Comparison of ENCODE assay signal across 33 cellular contexts in genomic region chr15:84780492-84780891, GRCh38.
"Had no signal": no experiment of that assay in that cellular context is flagged by ENCODE, and none has a peak within 500 bp of the region (broad histone marks: within the 10 kb centered on the region; RNA-seq: fewer than 3 reads in every experiment).

No MANE protein-coding gene starts in this region.

- H3K9me3 Mint-ChIP-seq: activated B cell treated with CpG ODN at 0.5 μM for 24 hours; activated CD4-positive, alpha-beta memory T cell treated with anti-CD3 and anti-CD28 coated beads for 36 hours; activated CD4-positive, alpha-beta T cell treated with anti-CD3 and anti-CD28 coated beads, Interleukin-2, amount 10 ng/mL, durations not matched to agents 24 days and 14 days; activated CD8-positive, alpha-beta T cell treated with anti-CD3 and anti-CD28 coated beads for 36 hours; activated naive CD4-positive, alpha-beta T cell treated with anti-CD3 and anti-CD28 coated beads for 36 hours; activated naive CD4-positive, alpha-beta T cell treated with anti-CD3 and anti-CD28 coated beads, Interleukin-2, amount 50 U/mL, for 72 hours; activated naive CD8-positive, alpha-beta T cell treated with anti-CD3 and anti-CD28 coated beads for 36 hours; activated T-cell treated with anti-CD3 and anti-CD28 coated beads, Interleukin-2, amount 50 U/mL, for 4 hours; activated T-cell treated with anti-CD3 and anti-CD28 coated beads, Interleukin-2, amount 50 U/mL, for 72 hours; activated T-helper 1 cell treated with anti-CD3 and anti-CD28 coated beads, Interleukin-12 subunit alpha, Interleukin-12 subunit beta, Interleukin-2, Interleukin-4 antibody, amounts not matched to agents 30 ng/mL and 10 ng/mL and 1 ng/mL, durations not matched to agents 14 hours and 24 hours and 36 hours; activated T-helper 17 cell treated with anti-CD3 and anti-CD28 coated beads, Interleukin-2, amount 50 U/mL, for 72 hours; T-helper 1 cell treated with Interleukin-12 subunit alpha and Interleukin-12 subunit beta and Interleukin-4 antibody, amounts not matched to agents 30 μg/mL and 1 μg/mL, for 36 hours; T-helper 2 cell treated with Interferon-gamma antibody and Interleukin-4, amounts not matched to agents 5 μg/mL and 100 μg/mL, for 36 hours had no signal

- H3K4me1 ChIP-seq: breast epithelium had no signal

- H3K27ac Mint-ChIP-seq: activated CD4-positive, alpha-beta memory T cell treated with anti-CD3 and anti-CD28 coated beads for 36 hours; activated naive CD4-positive, alpha-beta T cell treated with anti-CD3 and anti-CD28 coated beads for 36 hours; activated naive CD8-positive, alpha-beta T cell treated with anti-CD3 and anti-CD28 coated beads for 36 hours; activated T-helper 1 cell treated with anti-CD3 and anti-CD28 coated beads, Interleukin-12 subunit alpha, Interleukin-12 subunit beta, Interleukin-2, Interleukin-4 antibody, amounts not matched to agents 30 ng/mL and 10 ng/mL and 1 ng/mL, durations not matched to agents 14 hours and 24 hours and 36 hours; activated T-helper 17 cell treated with anti-CD3 and anti-CD28 coated beads, Interleukin-2, amount 50 U/mL, for 72 hours; T-helper 1 cell treated with Interleukin-12 subunit alpha and Interleukin-12 subunit beta and Interleukin-4 antibody, amounts not matched to agents 30 μg/mL and 1 μg/mL, for 36 hours; T-helper 2 cell treated with Interferon-gamma antibody and Interleukin-4, amounts not matched to agents 5 μg/mL and 100 μg/mL, for 36 hours had no signal

- H3K27me3 Mint-ChIP-seq: activated B cell treated with CpG ODN at 0.5 μM for 24 hours; activated CD4-positive, alpha-beta memory T cell treated with anti-CD3 and anti-CD28 coated beads for 36 hours; activated CD4-positive, alpha-beta T cell treated with anti-CD3 and anti-CD28 coated beads, Interleukin-2, amount 10 ng/mL, durations not matched to agents 24 days and 14 days; activated CD8-positive, alpha-beta T cell treated with anti-CD3 and anti-CD28 coated beads for 36 hours; activated naive CD8-positive, alpha-beta T cell treated with anti-CD3 and anti-CD28 coated beads for 36 hours; activated T-helper 17 cell treated with anti-CD3 and anti-CD28 coated beads, Interleukin-2, amount 50 U/mL, for 72 hours had no signal

- H3K9me3 ChIP-seq: adrenal gland, body of pancreas, breast epithelium had no signal

- H3K4me3 Mint-ChIP-seq: activated B cell treated with CpG ODN at 0.5 μM for 24 hours; activated CD4-positive, alpha-beta memory T cell treated with anti-CD3 and anti-CD28 coated beads for 36 hours; activated CD4-positive, alpha-beta T cell treated with anti-CD3 and anti-CD28 coated beads, Interleukin-2, amount 10 ng/mL, durations not matched to agents 24 days and 14 days; activated CD8-positive, alpha-beta T cell treated with anti-CD3 and anti-CD28 coated beads for 36 hours; activated naive CD4-positive, alpha-beta T cell treated with anti-CD3 and anti-CD28 coated beads for 36 hours; activated naive CD8-positive, alpha-beta T cell treated with anti-CD3 and anti-CD28 coated beads for 36 hours; activated T-cell treated with anti-CD3 and anti-CD28 coated beads, Interleukin-2, amount 50 U/mL, for 4 hours; activated T-cell treated with anti-CD3 and anti-CD28 coated beads, Interleukin-2, amount 50 U/mL, for 72 hours; activated T-helper 1 cell treated with anti-CD3 and anti-CD28 coated beads, Interleukin-12 subunit alpha, Interleukin-12 subunit beta, Interleukin-2, Interleukin-4 antibody, amounts not matched to agents 30 ng/mL and 10 ng/mL and 1 ng/mL, durations not matched to agents 14 hours and 24 hours and 36 hours; activated T-helper 17 cell treated with anti-CD3 and anti-CD28 coated beads, Interleukin-2, amount 50 U/mL, for 72 hours; T-helper 1 cell treated with Interleukin-12 subunit alpha and Interleukin-12 subunit beta and Interleukin-4 antibody, amounts not matched to agents 30 μg/mL and 1 μg/mL, for 36 hours; T-helper 2 cell treated with Interferon-gamma antibody and Interleukin-4, amounts not matched to agents 5 μg/mL and 100 μg/mL, for 36 hours had no signal

- H3K4me3 ChIP-seq: adrenal gland, body of pancreas, breast epithelium had no signal

- H3K27ac ChIP-seq: body of pancreas, brain microvascular endothelial cell, breast epithelium, VCaP had no signal

- ATAC-seq: activated CD8-positive, alpha-beta T cell treated with anti-CD3 and anti-CD28 coated beads for 36 hours; activated naive CD4-positive, alpha-beta T cell treated with anti-CD3 and anti-CD28 coated beads, Interleukin-2, amount 50 U/mL, for 72 hours; activated T-cell treated with anti-CD3 and anti-CD28 coated beads, Interleukin-2, amount 50 U/mL, for 4 hours; activated T-cell treated with anti-CD3 and anti-CD28 coated beads, Interleukin-2, amount 50 U/mL, for 72 hours; activated T-helper 17 cell treated with anti-CD3 and anti-CD28 coated beads, Interleukin-2, amount 50 U/mL, for 72 hours; body of pancreas had no signal

- DNase-seq: activated B cell treated with CpG ODN at 0.5 μM for 24 hours; activated CD4-positive, alpha-beta memory T cell treated with anti-CD3 and anti-CD28 coated beads for 36 hours; activated CD4-positive, alpha-beta T cell treated with anti-CD3 and anti-CD28 coated beads for 4 hours; activated CD4-positive, alpha-beta T cell treated with anti-CD3 and anti-CD28 coated beads, Interleukin-2, amount 10 ng/mL, durations not matched to agents 24 days and 14 days; activated CD4-positive, alpha-beta T cell treated with anti-CD3 and anti-CD28 coated beads, Interleukin-2, amount 50 U/mL, for 4 hours; activated CD4-positive, CD25-positive, alpha-beta regulatory T cell treated with anti-CD3 and anti-CD28 coated beads, Interleukin-2, amount 50 U/mL, for 72 hours; activated CD8-positive, alpha-beta T cell treated with anti-CD3 and anti-CD28 coated beads for 36 hours; activated effector memory CD4-positive, alpha-beta T cell treated with anti-CD3 and anti-CD28 coated beads, Interleukin-2, amount 50 U/mL, for 16 hours; activated gamma-delta T cell treated with Interleukin-2 at 50 U/mL for 16 hours; activated naive CD4-positive, alpha-beta T cell; activated naive CD4-positive, alpha-beta T cell treated with anti-CD3 and anti-CD28 coated beads for 36 hours; activated naive CD4-positive, alpha-beta T cell treated with anti-CD3 and anti-CD28 coated beads, Interleukin-2, amount 50 U/mL, for 16 hours; activated naive CD8-positive, alpha-beta T cell treated with anti-CD3 and anti-CD28 coated beads for 36 hours; activated T-cell treated with anti-CD3 and anti-CD28 coated beads for 4 hours; activated T-cell treated with anti-CD3 and anti-CD28 coated beads, Interleukin-2, amount 50 U/mL, for 1 hour; activated T-cell treated with anti-CD3 and anti-CD28 coated beads, Interleukin-2, amount 50 U/mL, for 4 hours; activated T-cell treated with anti-CD3 and anti-CD28 coated beads, Interleukin-2, amount 50 U/mL, for 72 hours; amniotic stem cell; aorta; body of pancreas; brain microvascular endothelial cell; central memory CD4-positive, alpha-beta T cell; T-helper 1 cell; T-helper 2 cell; T-helper 9 cell had no signal
